ENCODE assay signal across 20 cellular contexts in genomic region chr13:39506559-39507390, GRCh38.
A peak's percentile ranks its signal among the peaks of the same experiment; 100 is the strongest.
DNase-seq lines count a peak whose midpoint lies in the region; TF ChIP-seq lines count a peak whose summit lies in the region.
"Had no signal": no experiment of that assay in that cellular context is flagged by ENCODE, and none has a peak within 500 bp of the region (broad histone marks: within the 10 kb centered on the region; RNA-seq: fewer than 3 reads in every experiment).

No MANE protein-coding gene starts in this region.

- H2AFZ ChIP-seq in mammary epithelial cell (ENCODE audit: low read depth, low read length) (peak overlapping the region; percentile 47), GM23248 (no peak overlapping the region)

- POLR2A ChIA-PET in activated CD4-positive, alpha-beta memory T cell treated with anti-CD3 and anti-CD28 coated beads, Interleukin-2, amount 10 ng/mL, durations not matched to agents 7 days and 5 days (lab: Charles Lee), result no interaction called here

- CTCF ChIA-PET in mammary epithelial cell (lab: Charles Lee; ENCODE audit: low non-redundant PET), result interaction anchor here (0.5 kb wide), 1 partner anchor 43 kb away, joined by 3 read pairs; no protein-coding TSS in a partner anchor
- CTCF ChIA-PET in activated CD4-positive, alpha-beta memory T cell treated with anti-CD3 and anti-CD28 coated beads, Interleukin-2, amount 10 ng/mL, durations not matched to agents 7 days and 5 days (lab: Charles Lee), result no interaction called here

- H3K27me3 Mint-ChIP-seq in activated CD4-positive, alpha-beta memory T cell treated with anti-CD3 and anti-CD28 coated beads, Interleukin-2, amount 10 ng/mL, durations not matched to agents 7 days and 5 days, result peaks cover 2% of the 10 kb centered on the region

- DNase-seq in AG08396 (ENCODE audit: low spot score), result peak; percentile 25
- DNase-seq in MG63, result peak; percentile 75
- DNase-seq in mammary epithelial cell, result peak; percentile 94
- DNase-seq in mesendoderm, result peak; percentile 48
- DNase-seq in GM23248, result no peak
- no peak for DNase-seq in stimulated activated CD4-positive, alpha-beta T cell treated with anti-CD3 and anti-CD28 coated beads, Interleukin-15, amount 100 ng/mL, for 24 hours
- no peak for DNase-seq in activated CD4-positive, alpha-beta memory T cell treated with anti-CD3 and anti-CD28 coated beads, Interleukin-2, amount 10 ng/mL, durations not matched to agents 7 days and 5 days
- DNase-seq in NCI-H774 (lab: John Stamatoyannopoulos, UW), result no peak
- DNase-seq: ACHN; activated CD8-positive, alpha-beta T cell treated with anti-CD3 and anti-CD28 coated beads for 36 hours; amygdala; Calu3; dermis blood vessel endothelial cell; MM.1S; naive thymus-derived CD8-positive, alpha-beta T cell; NCI-H2227 treated with DMSO at 0.1 percent for 48 hours; stimulated activated CD4-positive, alpha-beta T cell treated with anti-CD3 and anti-CD28 coated beads, Interleukin-2, amount 100 ng/mL, for 48 hours; stimulated activated CD8-positive, alpha-beta memory T cell treated with anti-CD3 and anti-CD28 coated beads, Interleukin-4, amount 100 ng/mL, for 48 hours had no signal

- no peak overlapping the region for H3K4me3 Mint-ChIP-seq in activated CD4-positive, alpha-beta memory T cell treated with anti-CD3 and anti-CD28 coated beads, Interleukin-2, amount 10 ng/mL, durations not matched to agents 7 days and 5 days
- H3K4me3 Mint-ChIP-seq: activated CD8-positive, alpha-beta T cell treated with anti-CD3 and anti-CD28 coated beads for 36 hours; naive thymus-derived CD8-positive, alpha-beta T cell had no signal

- H2BK5ac ChIP-seq in mesendoderm (ENCODE audit: low read length), result no peak overlapping the region

- H3K4me3 ChIP-seq in MG63, result no peak overlapping the region
- H3K4me3 ChIP-seq in mammary epithelial cell (replicated peaks in 1 of 3; ENCODE audit: insufficient read depth in 1 of 3, low read depth in 2 of 3, low read length in 3 of 3), result peak overlapping the region in 2 of 3 experiments; percentile 14 to 30
- no peak overlapping the region for H3K4me3 ChIP-seq in mesendoderm (ENCODE audit: low read length)
- no peak overlapping the region for H3K4me3 ChIP-seq in GM23248
- H3K4me3 ChIP-seq: right atrium auricular region, SK-N-MC had no signal

- H3K23ac ChIP-seq in mesendoderm (ENCODE audit: low read length), result no peak overlapping the region

- H3K36me3 Mint-ChIP-seq in activated CD4-positive, alpha-beta memory T cell treated with anti-CD3 and anti-CD28 coated beads, Interleukin-2, amount 10 ng/mL, durations not matched to agents 7 days and 5 days (ENCODE audit: low read depth), result no peaks in the 10 kb centered on the region
- H3K36me3 Mint-ChIP-seq: naive thymus-derived CD8-positive, alpha-beta T cell had no signal

- H3K36me3 ChIP-seq in MG63 (peaks cover 12% of the 10 kb centered on the region), mammary epithelial cell (ENCODE audit: insufficient read depth, low read length) (no peaks in the 10 kb centered on the region), mesendoderm (ENCODE audit: control insufficient read depth, insufficient read depth, low read length) (no peaks in the 10 kb centered on the region), GM23248 (ENCODE audit: low read depth) (no peaks in the 10 kb centered on the region)
- H3K36me3 ChIP-seq: right atrium auricular region had no signal

- no peak overlapping the region for H3K4ac ChIP-seq in mesendoderm (ENCODE audit: low read depth, low read length)

- H3K79me2 ChIP-seq in mammary epithelial cell (ENCODE audit: insufficient read depth, low read length), result peaks cover 45% of the 10 kb centered on the region
- no peaks in the 10 kb centered on the region for H3K79me2 ChIP-seq in mesendoderm (ENCODE audit: control insufficient read depth, insufficient read depth, low read length)
- peaks cover 61% of the 10 kb centered on the region for H3K79me2 ChIP-seq in GM23248 (ENCODE audit: insufficient read depth)

- H3K27ac ChIP-seq in mammary epithelial cell (ENCODE audit: insufficient read depth, low read depth, low read length) (peak overlapping the region; percentile 75), mesendoderm (ENCODE audit: low read depth, low read length) (no peak overlapping the region), GM23248 (no peak overlapping the region)
- H3K27ac ChIP-seq: right atrium auricular region, SK-N-MC had no signal

- H3K27me3 ChIP-seq in MG63 (no peaks in the 10 kb centered on the region), mammary epithelial cell (ENCODE audit: insufficient read depth, low read length) (no peaks in the 10 kb centered on the region), mesendoderm (ENCODE audit: insufficient read depth, low read length, poor library complexity) (no peaks in the 10 kb centered on the region), GM23248 (replicated peaks; ENCODE audit: insufficient read depth) (no peaks in the 10 kb centered on the region)
- H3K27me3 ChIP-seq: right atrium auricular region had no signal

- no peak for TF ChIP-seq CTCF in mammary epithelial cell (conservative IDR thresholded peaks at IDR 0.05 in 1 of 2, IDR thresholded peaks at IDR 0.05 in 1 of 2; ENCODE audit: extremely low read depth in 1 of 2, insufficient read depth in 1 of 2, low read depth in 1 of 2, low read length in 2 of 2)

- H3K56ac ChIP-seq in mesendoderm (ENCODE audit: low read length), result peak overlapping the region; percentile 2

- 14% methylated on average over 7 of the region's 7 CpGs for WGBS in mammary epithelial cell (ENCODE audit: low coverage, missing lambda C conversion rate)
- WGBS in mesendoderm (ENCODE audit: extremely low coverage, insufficient coverage, low lambda C conversion rate), result no CpG with 5 or more reads among the region's 7 CpGs
- WGBS in GM23248 (ENCODE audit: low coverage in 1 of 2, low lambda C conversion rate in 2 of 2, missing lambda C conversion rate in 2 of 2), 2 experiments, result 83 to 84% methylated on average over 7 of the region's 7 CpGs

- peak overlapping the region; percentile 59 for H2BK15ac ChIP-seq in mesendoderm (replicated peaks; ENCODE audit: low read depth)

- H4K8ac ChIP-seq in mesendoderm (ENCODE audit: low read depth, low read length), result no peak overlapping the region

- in situ Hi-C loops in mammary epithelial cell (cut with MboI; ENCODE audit: low sequenced_read_pairs in 2 of 2) (no loop called here), GM23248 (cut with MboI) (no loop called here)

- no peaks in the 10 kb centered on the region for H3K9me2 ChIP-seq in GM23248 (ENCODE audit: insufficient read depth)

- H3K79me1 ChIP-seq in mesendoderm (ENCODE audit: low read length), result no peaks in the 10 kb centered on the region

- H3K4me1 ChIP-seq in mammary epithelial cell (ENCODE audit: insufficient read depth, low read length) (peaks cover 28% of the 10 kb centered on the region), mesendoderm (ENCODE audit: control insufficient read depth, low read depth, low read length) (peaks cover 4% of the 10 kb centered on the region), GM23248 (ENCODE audit: insufficient read depth) (no peaks in the 10 kb centered on the region)

- no TSS peak for BruUV-seq in mammary epithelial cell (replicated peaks; lab: Mats Ljungman, UMichigan)

- H3K27ac Mint-ChIP-seq in activated CD4-positive, alpha-beta memory T cell treated with anti-CD3 and anti-CD28 coated beads, Interleukin-2, amount 10 ng/mL, durations not matched to agents 7 days and 5 days, result no peak overlapping the region
- H3K27ac Mint-ChIP-seq: activated CD8-positive, alpha-beta T cell treated with anti-CD3 and anti-CD28 coated beads for 36 hours; naive thymus-derived CD8-positive, alpha-beta T cell had no signal

- H3K9me3 Mint-ChIP-seq in activated CD4-positive, alpha-beta memory T cell treated with anti-CD3 and anti-CD28 coated beads, Interleukin-2, amount 10 ng/mL, durations not matched to agents 7 days and 5 days, result no peaks in the 10 kb centered on the region
- H3K9me3 Mint-ChIP-seq: activated CD8-positive, alpha-beta T cell treated with anti-CD3 and anti-CD28 coated beads for 36 hours; naive thymus-derived CD8-positive, alpha-beta T cell had no signal

- no peaks in the 10 kb centered on the region; the same call in none of the 2 replicates for H3K9me3 ChIP-seq in MG63
- H3K9me3 ChIP-seq in mammary epithelial cell (replicated peaks; ENCODE audit: insufficient read depth, low read length), result no peaks in the 10 kb centered on the region
- no peaks in the 10 kb centered on the region for H3K9me3 ChIP-seq in GM23248 (ENCODE audit: low read depth)
- H3K9me3 ChIP-seq: right atrium auricular region had no signal

- no peak overlapping the region for H2AK5ac ChIP-seq in mesendoderm (ENCODE audit: low read length)

- intact Hi-C loops in mammary epithelial cell (cut with micrococcal nuclease), result loop anchor here (1.0 kb wide), 3 partner anchors 22 to 96 kb away; no protein-coding TSS in a partner anchor

- dilution Hi-C loops in mammary epithelial cell (cut with HindIII; ENCODE audit: low sequenced_read_pairs), result no loop called here

- H3K18ac ChIP-seq in mesendoderm (ENCODE audit: low read length), result peak overlapping the region; percentile 83

- H4K5ac ChIP-seq in mesendoderm (ENCODE audit: low read length), result no peak overlapping the region

- H2BK120ac ChIP-seq in mesendoderm (ENCODE audit: low read depth, low read length), result no peak overlapping the region

- peak overlapping the region; percentile 81 for H3K4me2 ChIP-seq in mammary epithelial cell (ENCODE audit: insufficient read depth, low read depth, low read length)
- no peak overlapping the region for H3K4me2 ChIP-seq in mesendoderm (ENCODE audit: low read length)
- H3K4me2 ChIP-seq in GM23248 (ENCODE audit: unreplicated experiment), result no peak overlapping the region

- H3K9ac ChIP-seq in mammary epithelial cell (ENCODE audit: insufficient read depth, low read length), result peak overlapping the region; percentile 18
- H3K9ac ChIP-seq in mesendoderm (ENCODE audit: low read length), result no peak overlapping the region
- H3K9ac ChIP-seq in GM23248, result no peak overlapping the region

- no peaks in the 10 kb centered on the region for H3F3A ChIP-seq in GM23248 (ENCODE audit: insufficient read depth)

- H4K20me1 ChIP-seq in mammary epithelial cell (ENCODE audit: insufficient read depth, low read length), result no peaks in the 10 kb centered on the region
- no peaks in the 10 kb centered on the region for H4K20me1 ChIP-seq in GM23248 (ENCODE audit: insufficient read depth)

- H3K4me1 Mint-ChIP-seq in activated CD4-positive, alpha-beta memory T cell treated with anti-CD3 and anti-CD28 coated beads, Interleukin-2, amount 10 ng/mL, durations not matched to agents 7 days and 5 days, result no peaks in the 10 kb centered on the region
- H3K4me1 Mint-ChIP-seq: naive thymus-derived CD8-positive, alpha-beta T cell had no signal

Comparison
In these comparisons a context has a peak if more than half of its experiments do, and no peak if none do; other contexts are left out.
1. DNase-seq: peak in AG08396 (single experiment), MG63 (single experiment), mammary epithelial cell (single experiment) and mesendoderm (single experiment); none in GM23248 (single experiment), stimulated activated CD4-positive, alpha-beta T cell treated with anti-CD3 and anti-CD28 coated beads, Interleukin-15, amount 100 ng/mL, for 24 hours (single experiment), activated CD4-positive, alpha-beta memory T cell treated with anti-CD3 and anti-CD28 coated beads, Interleukin-2, amount 10 ng/mL, durations not matched to agents 7 days and 5 days (single experiment) and NCI-H774 (single experiment).
2. H3K4me3 ChIP-seq: peak in mammary epithelial cell (2 of 3); none in MG63 (single experiment), mesendoderm (single experiment) and GM23248 (single experiment).